Comparison of ENCODE assay signal across 10 cellular contexts in the genomic region with DNA sequence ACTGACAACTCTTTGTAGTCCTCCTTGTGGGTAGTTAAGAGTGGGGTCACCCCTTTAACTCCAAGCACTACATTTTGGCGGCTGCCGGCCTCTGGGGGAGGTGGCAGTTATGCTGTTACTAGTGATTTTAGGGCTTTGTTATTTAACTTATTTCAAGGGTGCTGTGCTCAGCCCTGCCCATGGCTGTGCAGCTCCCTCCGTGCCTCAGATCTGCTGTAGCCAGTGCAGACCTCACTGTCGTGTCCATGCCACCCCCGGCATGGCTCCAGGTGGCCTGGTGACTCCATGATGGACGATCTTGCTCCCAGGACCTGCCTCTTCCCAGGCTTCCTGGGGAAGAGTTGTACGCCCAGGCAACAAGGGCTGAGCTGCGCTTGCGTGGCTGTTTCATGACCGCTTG.
A peak's percentile ranks its signal among the peaks of the same experiment; 100 is the strongest.
DNase-seq lines count a peak whose midpoint lies in the region; ATAC-seq lines count a peak whose summit lies in the region.
"Had no signal": no experiment of that assay in that cellular context is flagged by ENCODE, and none has a peak within 500 bp of the region (broad histone marks: within the 10 kb centered on the region; RNA-seq: fewer than 3 reads in every experiment).

No MANE protein-coding gene starts in this region.

- peak overlapping the region; percentile 9 for H3K9ac ChIP-seq in adipocyte (ENCODE audit: low read length)

- no peak for DNase-seq in stimulated activated naive CD8-positive, alpha-beta T cell treated with anti-CD3 and anti-CD28 coated beads, Interleukin-15, Interleukin-2, amounts not matched to agents 100 U/mL and 50 U/mL, for 24 hours
- no peak for DNase-seq in adipocyte (ENCODE audit: low read depth)
- no peak for DNase-seq in memory B cell (ENCODE audit: low spot score in 2 of 2)
- DNase-seq in EL: no peak
- DNase-seq in SIG-M5 (lab: John Stamatoyannopoulos, UW): no peak
- DNase-seq in DMS153 treated with DMSO at 0.1 percent for 48 hours (lab: John Stamatoyannopoulos, UW; ENCODE audit: unreplicated experiment): no peak
- DNase-seq: NCI-H510A had no signal

- H3K36me3 ChIP-seq in adipocyte (ENCODE audit: control insufficient read depth, insufficient read depth, low read length, severe bottlenecking): peaks cover 55% of the 10 kb centered on the region

- peaks cover 87% of the 10 kb centered on the region for H3K4me1 Mint-ChIP-seq in stimulated activated naive CD8-positive, alpha-beta T cell treated with anti-CD3 and anti-CD28 coated beads, Interleukin-15, Interleukin-2, amounts not matched to agents 100 ng/mL and 50 ng/mL, for 24 hours (ENCODE audit: low read depth)
- H3K4me1 Mint-ChIP-seq in memory B cell: peaks cover 53% of the 10 kb centered on the region

- H3K4me3 ChIP-seq in adipocyte (ENCODE audit: low read length): no peak overlapping the region
- H3K4me3 ChIP-seq: gastroesophageal sphincter had no signal

- peaks cover 51% of the 10 kb centered on the region for H3K4me1 ChIP-seq in adipocyte (ENCODE audit: control insufficient read depth, insufficient read depth, low read length)

- H3K4me3 Mint-ChIP-seq in stimulated activated naive CD8-positive, alpha-beta T cell treated with anti-CD3 and anti-CD28 coated beads, Interleukin-15, Interleukin-2, amounts not matched to agents 100 ng/mL and 50 ng/mL, for 24 hours: no peak overlapping the region
- peak overlapping the region; percentile 66 for H3K4me3 Mint-ChIP-seq in memory B cell

- H3K27ac Mint-ChIP-seq in stimulated activated naive CD8-positive, alpha-beta T cell treated with anti-CD3 and anti-CD28 coated beads, Interleukin-15, Interleukin-2, amounts not matched to agents 100 ng/mL and 50 ng/mL, for 24 hours: peak overlapping the region; percentile 86
- peak overlapping the region; percentile 89 for H3K27ac Mint-ChIP-seq in memory B cell

- no peaks in the 10 kb centered on the region for H3K27me3 ChIP-seq in adipocyte (replicated peaks; ENCODE audit: control insufficient read depth, insufficient read depth, low read length)
- H3K27me3 ChIP-seq: gastroesophageal sphincter had no signal

- ATAC-seq in stimulated activated naive CD8-positive, alpha-beta T cell treated with anti-CD3 and anti-CD28 coated beads, Interleukin-15, Interleukin-2, amounts not matched to agents 100 U/mL and 50 U/mL, for 24 hours: no peak
- ATAC-seq in memory B cell (ENCODE audit: low read depth) (no peak), GM19328 (IDR thresholded peaks at IDR 0.05; ENCODE audit: unreplicated experiment) (no peak)

- H3K9me3 ChIP-seq in adipocyte (ENCODE audit: control insufficient read depth, low read length): no peaks in the 10 kb centered on the region
- H3K9me3 ChIP-seq: gastroesophageal sphincter had no signal

- H3K27me3 Mint-ChIP-seq in stimulated activated naive CD8-positive, alpha-beta T cell treated with anti-CD3 and anti-CD28 coated beads, Interleukin-15, Interleukin-2, amounts not matched to agents 100 ng/mL and 50 ng/mL, for 24 hours: no peaks in the 10 kb centered on the region
- no peaks in the 10 kb centered on the region for H3K27me3 Mint-ChIP-seq in memory B cell

- H3K36me3 Mint-ChIP-seq in stimulated activated naive CD8-positive, alpha-beta T cell treated with anti-CD3 and anti-CD28 coated beads, Interleukin-15, Interleukin-2, amounts not matched to agents 100 ng/mL and 50 ng/mL, for 24 hours (ENCODE audit: low read depth): peaks cover 76% of the 10 kb centered on the region
- peaks cover 10% of the 10 kb centered on the region for H3K36me3 Mint-ChIP-seq in memory B cell

- no peaks in the 10 kb centered on the region for H3K9me3 Mint-ChIP-seq in stimulated activated naive CD8-positive, alpha-beta T cell treated with anti-CD3 and anti-CD28 coated beads, Interleukin-15, Interleukin-2, amounts not matched to agents 100 ng/mL and 50 ng/mL, for 24 hours
- no peaks in the 10 kb centered on the region for H3K9me3 Mint-ChIP-seq in memory B cell
